In genomic region chr1:9652379-9653194, GRCh38 we compare ENCODE assay signal across 8 cellular contexts. TPM values are rescaled to one million over a fixed set of nuclear protein-coding genes. Genes with fewer than 3 reads are reported as not detected.
DNase-seq lines count a peak whose midpoint lies in the region; ATAC-seq and TF ChIP-seq lines count a peak whose summit lies in the region.

No MANE protein-coding gene starts in this region.

- H4K8ac ChIP-seq in neuronal stem cell (ENCODE audit: low read depth, low read length): no peak overlapping the region

- H3K9ac ChIP-seq in endodermal cell (ENCODE audit: extremely low read depth, low read length, poor library complexity, severe bottlenecking): no peak overlapping the region
- peak overlapping the region; percentile 83 for H3K9ac ChIP-seq in neuronal stem cell (ENCODE audit: low read depth, low read length, poor library complexity)

- no peaks in the 10 kb centered on the region for H3K4me1 ChIP-seq in endodermal cell (ENCODE audit: control insufficient read depth, insufficient read depth, low read length)
- H3K4me1 ChIP-seq in neuronal stem cell (ENCODE audit: control insufficient read depth in 2 of 2, insufficient read depth in 1 of 2, low read depth in 1 of 2, low read length in 2 of 2): peaks cover 3% of the 10 kb centered on the region in 2 donors
- peaks cover 4 to 16% of the 10 kb centered on the region in 2 donors for H3K4me1 ChIP-seq in thyroid gland

- H3K36me3 Mint-ChIP-seq in CD4-positive, alpha-beta T cell (ENCODE audit: low read depth): peaks cover 35% of the 10 kb centered on the region
- H3K36me3 Mint-ChIP-seq in activated CD4-positive, alpha-beta T cell treated with anti-CD3 and anti-CD28 coated beads for 36 hours (ENCODE audit: low read depth): peaks cover 23% of the 10 kb centered on the region
- no peaks in the 10 kb centered on the region for H3K36me3 Mint-ChIP-seq in endodermal cell (ENCODE audit: low read depth)

- no peaks in the 10 kb centered on the region for H3K27me3 Mint-ChIP-seq in CD4-positive, alpha-beta T cell
- no peaks in the 10 kb centered on the region for H3K27me3 Mint-ChIP-seq in activated CD4-positive, alpha-beta T cell treated with anti-CD3 and anti-CD28 coated beads for 36 hours
- H3K27me3 Mint-ChIP-seq in endodermal cell (ENCODE audit: insufficient read depth): peaks cover 54% of the 10 kb centered on the region

- peak overlapping the region; percentile 27 for H2BK5ac ChIP-seq in neuronal stem cell (ENCODE audit: low read length)

- peak overlapping the region; percentile 75 for H3K4me3 ChIP-seq in endodermal cell (ENCODE audit: low read length)
- peak overlapping the region; percentile 25 to 83 for H3K4me3 ChIP-seq in neuronal stem cell (ENCODE audit: low read length in 2 of 2)
- peak overlapping the region in 1 of 3 donors; percentile 38 for H3K4me3 ChIP-seq in thyroid gland (replicated peaks in 1 of 3)

- H3K27ac ChIP-seq in CD4-positive, alpha-beta T cell (ENCODE audit: low read depth, low read length): peak overlapping the region; percentile 88
- H3K27ac ChIP-seq in endodermal cell (ENCODE audit: low read depth, low read length) (no peak overlapping the region), neuronal stem cell (replicated peaks; ENCODE audit: low read length) (no peak overlapping the region), thyroid gland (no peak overlapping the region)

- CTCF ChIA-PET in CD4-positive, alpha-beta T cell (lab: Charles Lee): interaction anchor here (0.8 to 9.6 kb wide), 7 partner anchors 24 to 364 kb away, joined by 3 to 117 read pairs (median 3); no protein-coding TSS in a partner anchor
- CTCF ChIA-PET in activated CD4-positive, alpha-beta T cell treated with anti-CD3 and anti-CD28 coated beads for 36 hours (lab: Charles Lee): interaction anchor here (0.6 to 9.2 kb wide), 11 partner anchors 12 to 216 kb away, joined by 3 to 100 read pairs (median 4); no protein-coding TSS in a partner anchor

- H3K27me3 ChIP-seq in CD4-positive, alpha-beta T cell (ENCODE audit: control insufficient read depth, insufficient read depth, low read length): no peaks in the 10 kb centered on the region
- peaks cover 52% of the 10 kb centered on the region for H3K27me3 ChIP-seq in endodermal cell (ENCODE audit: control insufficient read depth, insufficient read depth, low read length, poor library complexity, severe bottlenecking)
- H3K27me3 ChIP-seq in neuronal stem cell (ENCODE audit: control insufficient read depth in 3 of 3, insufficient read depth in 3 of 3, low read depth in 1 of 3, low read length in 3 of 3): peaks cover 0 to 91% (median 24%) of the 10 kb centered on the region in 3 experiments
- no peaks in the 10 kb centered on the region for H3K27me3 ChIP-seq in thyroid gland

- H2BK12ac ChIP-seq in neuronal stem cell (ENCODE audit: low read length): no peak overlapping the region

- no peak for TF ChIP-seq CTCF in CD4-positive, alpha-beta T cell (IDR thresholded peaks at IDR 0.05)
- TF ChIP-seq CTCF in endodermal cell (conservative IDR thresholded peaks at IDR 0.05): no peak
- no peak for TF ChIP-seq CTCF in thyroid gland (IDR thresholded peaks at IDR 0.05)

- no peak overlapping the region for H2AK5ac ChIP-seq in neuronal stem cell (ENCODE audit: low read depth, low read length)

- H3K27ac Mint-ChIP-seq in CD4-positive, alpha-beta T cell: peak overlapping the region; percentile 97
- peak overlapping the region; percentile 99 for H3K27ac Mint-ChIP-seq in activated CD4-positive, alpha-beta T cell treated with anti-CD3 and anti-CD28 coated beads for 36 hours
- H3K27ac Mint-ChIP-seq in endodermal cell: no peak overlapping the region

- POLR2A ChIA-PET in CD4-positive, alpha-beta T cell (lab: Charles Lee): interaction anchor here (0.6 to 14.1 kb wide), 20 partner anchors 13 to 419 kb away, joined by 3 to 512 read pairs (median 4); no protein-coding TSS in a partner anchor
- POLR2A ChIA-PET in activated CD4-positive, alpha-beta T cell treated with anti-CD3 and anti-CD28 coated beads for 36 hours (lab: Charles Lee): interaction anchor here (0.6 to 5.8 kb wide), 5 partner anchors 16 to 747 kb away, joined by 3 to 49 read pairs (median 4); no protein-coding TSS in a partner anchor

- H2BK15ac ChIP-seq in neuronal stem cell (ENCODE audit: low read length): no peak overlapping the region

- no peak for TF ChIP-seq POLR2A in thyroid gland (IDR thresholded peaks at IDR 0.05)

- 19 to 21% methylated on average over 31 to 55 of the region's 55 CpGs for WGBS in endodermal cell (ENCODE audit: insufficient coverage in 1 of 2, insufficient read length in 1 of 2), 2 experiments
- no CpG with 5 or more reads among the region's 55 CpGs for WGBS in neuronal stem cell (ENCODE audit: extremely low coverage in 2 of 2, insufficient read length in 2 of 2, insufficient replicate concordance in 1 of 2), 2 donors
- WGBS in thyroid gland, 2 donors: 8 to 9% methylated on average over 35 to 48 of the region's 55 CpGs

- H3K36me3 ChIP-seq in endodermal cell (ENCODE audit: control insufficient read depth, insufficient read depth, low read length): no peaks in the 10 kb centered on the region
- no peaks in the 10 kb centered on the region for H3K36me3 ChIP-seq in neuronal stem cell (replicated peaks in 1 of 2; ENCODE audit: control insufficient read depth in 2 of 2, insufficient read depth in 2 of 2, low read length in 2 of 2)
- no peaks in the 10 kb centered on the region for H3K36me3 ChIP-seq in thyroid gland

- H3K9me3 Mint-ChIP-seq in CD4-positive, alpha-beta T cell: no peaks in the 10 kb centered on the region
- no peaks in the 10 kb centered on the region for H3K9me3 Mint-ChIP-seq in activated CD4-positive, alpha-beta T cell treated with anti-CD3 and anti-CD28 coated beads for 36 hours (ENCODE audit: low read depth)
- no peaks in the 10 kb centered on the region for H3K9me3 Mint-ChIP-seq in endodermal cell

- H3K4me2 ChIP-seq in neuronal stem cell (ENCODE audit: insufficient read depth, low read length, poor library complexity, severe bottlenecking): peak overlapping the region; percentile 87

- no peak overlapping the region for H3K4ac ChIP-seq in neuronal stem cell (ENCODE audit: low read length)

- intact Hi-C loops in CD4-positive, alpha-beta T cell (cut with DNase I, micrococcal nuclease): loop anchor here (1.0 to 5.0 kb wide), 5 partner anchors 23 to 65 kb away; no protein-coding TSS in a partner anchor
- intact Hi-C loops in activated CD4-positive, alpha-beta T cell treated with anti-CD3 and anti-CD28 coated beads for 36 hours (cut with DNase I, micrococcal nuclease): loop anchor here in 1 of 2 experiments (1.0 to 10.0 kb wide), 5 partner anchors 65 to 1255 kb away; partner anchors contain the start of gene ENO1
- intact Hi-C loops in thyroid gland (cut with DNase I): no loop called here

- peak overlapping the region; percentile 98 for H3K4me3 Mint-ChIP-seq in CD4-positive, alpha-beta T cell
- peak overlapping the region; percentile 98 for H3K4me3 Mint-ChIP-seq in activated CD4-positive, alpha-beta T cell treated with anti-CD3 and anti-CD28 coated beads for 36 hours
- peak overlapping the region; percentile 60 for H3K4me3 Mint-ChIP-seq in endodermal cell

- H3K14ac ChIP-seq in neuronal stem cell (ENCODE audit: low read length): no peak overlapping the region

- H4K91ac ChIP-seq in neuronal stem cell (ENCODE audit: low read depth, low read length, poor library complexity): no peak overlapping the region

- no peaks in the 10 kb centered on the region for H3K79me1 ChIP-seq in neuronal stem cell (ENCODE audit: low read depth, low read length)

- H3K4me1 Mint-ChIP-seq in CD4-positive, alpha-beta T cell (ENCODE audit: low read depth): peaks cover 79% of the 10 kb centered on the region
- H3K4me1 Mint-ChIP-seq in activated CD4-positive, alpha-beta T cell treated with anti-CD3 and anti-CD28 coated beads for 36 hours: peaks cover 55% of the 10 kb centered on the region
- H3K4me1 Mint-ChIP-seq in endodermal cell: peaks cover 2% of the 10 kb centered on the region

- no peak overlapping the region for H2BK120ac ChIP-seq in neuronal stem cell (ENCODE audit: low read depth, low read length)

- H3K9me3 ChIP-seq in CD4-positive, alpha-beta T cell (ENCODE audit: control insufficient read depth, low read length): no peaks in the 10 kb centered on the region
- H3K9me3 ChIP-seq in endodermal cell (ENCODE audit: control insufficient read depth, low read length): no peaks in the 10 kb centered on the region
- no peaks in the 10 kb centered on the region for H3K9me3 ChIP-seq in neuronal stem cell (replicated peaks in 1 of 2; ENCODE audit: control insufficient read depth in 2 of 2, insufficient read depth in 1 of 2, low read depth in 1 of 2, low read length in 2 of 2)
- no peaks in the 10 kb centered on the region for H3K9me3 ChIP-seq in thyroid gland

- peak overlapping the region; percentile 56 for H3K23ac ChIP-seq in neuronal stem cell (ENCODE audit: low read depth, low read length, poor library complexity)

- H2AFZ ChIP-seq in neuronal stem cell (ENCODE audit: low read length): peak overlapping the region; percentile 89

- peak overlapping the region; percentile 78 for H3K18ac ChIP-seq in neuronal stem cell (ENCODE audit: low read length)

- ATAC-seq in CD4-positive, alpha-beta T cell (ENCODE audit: poor library complexity): peak; percentile 56
- ATAC-seq in HG03175 (IDR thresholded peaks at IDR 0.05; ENCODE audit: unreplicated experiment) (peak; percentile 31), GM18868 (IDR thresholded peaks at IDR 0.05; ENCODE audit: unreplicated experiment) (no peak)
- ATAC-seq in activated CD4-positive, alpha-beta T cell treated with anti-CD3 and anti-CD28 coated beads for 36 hours: no peak

- DNase-seq in CD4-positive, alpha-beta T cell: peak; percentile 55 to 77 (median 70)
- peak; percentile 75 for DNase-seq in activated CD4-positive, alpha-beta T cell treated with anti-CD3 and anti-CD28 coated beads for 36 hours
- DNase-seq in endodermal cell: no peak
- no peak for DNase-seq in neuronal stem cell (ENCODE audit: low spot score)
- no peak for DNase-seq in thyroid gland
- no peak for DNase-seq in retina

RNA-seq across cellular contexts. Expression of gene PIK3CD, which starts 1.1 kb away (rescaled TPM):
- 100 to 1,000 TPM; 202 to 213 TPM for total RNA-seq in CD4-positive, alpha-beta T cell
- 100 to 1,000 TPM in 1 of 2 experiments, 10 to 100 TPM in 1; 96.4 to 114 TPM for total RNA-seq in activated CD4-positive, alpha-beta T cell treated with anti-CD3 and anti-CD28 coated beads for 36 hours
- 10 to 100 TPM; 13.9 to 14.2 TPM for total RNA-seq in endodermal cell
- 4.3 TPM for polyA plus RNA-seq in endodermal cell (2013, experiment 1 of 2)
- 3.3 TPM for polyA plus RNA-seq in endodermal cell (2013, experiment 2 of 2)
- polyA plus RNA-seq in neuronal stem cell (2013, experiment 1 of 2): 5.9 TPM
- 6.2 TPM for polyA plus RNA-seq in neuronal stem cell (2013, experiment 2 of 2)
- 1 to 10 TPM; 5.9 to 9.5 (median 7.7) TPM for total RNA-seq in thyroid gland

Comparison
In these comparisons a context has a peak if more than half of its experiments do, and no peak if none do; other contexts are left out.
1. ATAC-seq: peak in CD4-positive, alpha-beta T cell (single experiment) and HG03175 (single experiment); none in activated CD4-positive, alpha-beta T cell treated with anti-CD3 and anti-CD28 coated beads for 36 hours (single experiment) and GM18868 (single experiment).
2. DNase-seq: peak in CD4-positive, alpha-beta T cell (10 of 10) and activated CD4-positive, alpha-beta T cell treated with anti-CD3 and anti-CD28 coated beads for 36 hours (single experiment); none in endodermal cell (single experiment), neuronal stem cell (single experiment), thyroid gland (0 of 2) and retina (single experiment).
3. RNA of gene PIK3CD, which starts 1.1 kb away (total RNA-seq): 202 to 213 TPM in CD4-positive, alpha-beta T cell and 96.4 to 114 TPM in activated CD4-positive, alpha-beta T cell treated with anti-CD3 and anti-CD28 coated beads for 36 hours; 13.9 to 14.2 TPM in endodermal cell and 5.9 to 9.5 TPM in thyroid gland; every median in the first group is over 4 times any median in the second.
4. Peak in every context shown above with its lines, with median percentiles within 50 percentile points of each other: H3K4me3 Mint-ChIP-seq.